ENCODE assay signal across 2 cellular contexts in the genomic region with DNA sequence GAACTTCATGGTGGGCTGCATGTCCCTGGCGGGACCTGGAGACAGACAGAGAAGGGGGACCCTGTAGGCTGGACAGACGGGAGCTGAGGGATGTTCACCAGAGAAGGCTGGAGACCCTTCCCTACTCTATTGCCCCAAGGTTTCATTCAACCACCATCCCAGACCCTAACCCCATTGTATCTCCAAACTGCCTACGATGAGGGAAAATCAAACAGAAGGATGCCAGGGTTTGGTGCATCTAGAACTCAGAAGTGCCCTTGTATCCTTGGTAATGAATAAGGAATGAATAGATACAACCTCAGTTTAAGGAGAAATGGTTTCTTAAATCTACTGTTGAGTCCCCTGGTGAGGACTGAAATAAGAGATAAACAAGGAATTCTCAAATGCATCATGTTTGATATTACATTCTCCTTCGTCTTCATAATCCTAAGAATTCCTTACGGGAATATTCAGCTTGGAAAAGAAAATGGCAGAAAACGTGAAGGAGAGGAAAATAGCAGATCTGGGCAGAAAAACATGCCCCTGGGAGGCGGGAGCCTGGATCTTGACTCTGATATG.
TF ChIP-seq lines count a peak whose summit lies in the region.

No MANE protein-coding gene starts in this region.

TF ChIP-seq in SK-N-SH, 30 proteins besides CTCF, POLR2A, EP300 and RAD21:
- no peak for TF ChIP-seq SMC3 (IDR thresholded peaks at IDR 0.05; ENCODE audit: low read depth, low read length)
- TF ChIP-seq JUND (IDR thresholded peaks at IDR 0.05): no peak
- no peak for TF ChIP-seq ZBTB33 (IDR thresholded peaks at IDR 0.05; ENCODE audit: borderline replicate concordance, low read depth)
- no peak for TF ChIP-seq TEAD4 (IDR thresholded peaks at IDR 0.05; ENCODE audit: borderline replicate concordance, insufficient read depth)
- TF ChIP-seq GATA2 (CRISPR knock-in tag; IDR thresholded peaks at IDR 0.05): no peak
- TF ChIP-seq TCF12 (IDR thresholded peaks at IDR 0.05): no peak
- no peak for TF ChIP-seq FOSL2 (IDR thresholded peaks at IDR 0.05; ENCODE audit: borderline replicate concordance, low read depth)
- TF ChIP-seq, protein P1, sequence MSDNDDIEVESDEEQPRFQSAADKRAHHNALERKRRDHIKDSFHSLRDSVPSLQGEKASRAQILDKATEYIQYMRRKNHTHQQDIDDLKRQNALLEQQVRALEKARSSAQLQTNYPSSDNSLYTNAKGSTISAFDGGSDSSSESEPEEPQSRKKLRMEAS (IDR thresholded peaks at IDR 0.05; ENCODE audit: low read depth): no peak
- TF ChIP-seq RXRA (IDR thresholded peaks at IDR 0.05; ENCODE audit: borderline replicate concordance, low read depth): no peak
- no peak for TF ChIP-seq IRF3 (IDR thresholded peaks at IDR 0.05; ENCODE audit: low read depth, low read length)
- no peak for TF ChIP-seq SIN3A (IDR thresholded peaks at IDR 0.05; ENCODE audit: borderline replicate concordance, low read depth, low read length)
- no peak for TF ChIP-seq USF2 (IDR thresholded peaks at IDR 0.05; ENCODE audit: borderline replicate concordance, low read depth, low read length)
- TF ChIP-seq NFIC (IDR thresholded peaks at IDR 0.05; ENCODE audit: borderline replicate concordance): no peak
- no peak for TF ChIP-seq REST (IDR thresholded peaks at IDR 0.05; ENCODE audit: low read depth, low read length)
- TF ChIP-seq MEF2A (IDR thresholded peaks at IDR 0.05; ENCODE audit: borderline replicate concordance, low read depth): no peak
- no peak for TF ChIP-seq CHD2 (IDR thresholded peaks at IDR 0.05; ENCODE audit: low read length, partially characterized antibody)
- no peak for TF ChIP-seq GABPA (IDR thresholded peaks at IDR 0.05; ENCODE audit: low read depth)
- no peak for TF ChIP-seq FOXJ3 (CRISPR knock-in tag; IDR thresholded peaks at IDR 0.05)
- TF ChIP-seq YY1 (IDR thresholded peaks at IDR 0.05; ENCODE audit: low read depth): no peak
- TF ChIP-seq EZH2phosphoT487 (IDR thresholded peaks at IDR 0.05; ENCODE audit: borderline replicate concordance, low read depth): no peak

TF ChIP-seq in SK-N-SH treated with all-trans-retinoic acid at 6 μM for 48 hours, 23 proteins besides CTCF, POLR2A, EP300 and RAD21:
- no peak for TF ChIP-seq CSDC2 (CRISPR knock-in tag; IDR thresholded peaks at IDR 0.05)
